6 cellular contexts compared by ENCODE assay signal in the genomic region with DNA sequence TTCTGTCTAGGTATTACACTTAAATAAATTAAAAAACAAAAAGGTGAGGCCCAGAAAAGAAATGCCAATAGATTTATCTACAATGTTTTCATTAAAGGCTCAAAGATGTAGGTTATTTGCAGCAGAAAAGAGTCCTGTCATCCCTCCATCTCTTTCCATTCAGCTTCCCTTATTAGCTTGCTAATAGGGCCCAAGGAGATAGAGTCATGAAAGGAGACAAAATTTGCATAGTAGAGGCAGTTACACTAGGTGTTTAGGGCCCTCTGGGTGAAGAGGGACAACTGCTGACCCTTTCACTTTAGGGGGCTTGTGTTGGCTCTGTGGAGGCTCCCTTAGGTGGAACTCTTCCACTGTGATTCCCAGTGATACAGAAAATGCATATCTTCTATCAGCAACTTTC. TPM values are rescaled to one million over a fixed set of nuclear protein-coding genes. Genes with fewer than 3 reads are reported as not detected.
"Had no signal": no experiment of that assay in that cellular context is flagged by ENCODE, and none has a peak within 500 bp of the region (broad histone marks: within the 10 kb centered on the region; RNA-seq: fewer than 3 reads in every experiment).

No MANE protein-coding gene starts in this region.

- H3K4me3 ChIP-seq: GM23248, K562 had no signal

- H2AFZ ChIP-seq: GM23248 had no signal

- H3K4me3 Mint-ChIP-seq: H9 had no signal

- H3K9ac ChIP-seq: GM23248 had no signal

- H3K9me3 Mint-ChIP-seq: H9 had no signal

- H3K27ac Mint-ChIP-seq: H9 had no signal

- H3K27ac ChIP-seq: GM23248 had no signal

- DNase-seq: H9, HCEC 1CT, IMR-90 had no signal

- ATAC-seq: K562 had no signal

RNA-seq across cellular contexts. Expression of a gene that starts 58.4 kb away (rescaled TPM):
- total RNA-seq: GM23248, HT-29, IMR-90, K562 had no signal
